Comparison of ENCODE assay signal across 23 cellular contexts in the genomic region with DNA sequence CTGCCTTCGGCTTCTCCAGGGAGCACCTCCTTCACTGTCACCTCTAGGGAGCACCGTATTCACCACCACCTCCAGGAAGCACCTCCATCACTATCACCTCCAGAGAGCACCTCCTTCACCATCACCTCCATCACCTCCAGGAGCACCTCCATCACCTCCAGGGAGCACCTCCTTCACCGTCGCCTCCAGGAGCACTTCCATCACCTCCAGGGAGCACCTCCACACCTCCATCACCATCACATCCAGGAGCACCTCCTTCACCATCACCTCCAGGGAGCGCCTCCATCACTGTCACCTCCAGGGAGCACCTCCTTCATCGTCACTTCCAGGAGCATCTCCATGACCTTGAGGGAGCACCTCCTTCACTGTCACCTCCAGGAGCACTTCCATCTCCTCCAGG.
DNase-seq lines count a peak whose midpoint lies in the region; ATAC-seq and TF ChIP-seq lines count a peak whose summit lies in the region.
"Had no signal": no experiment of that assay in that cellular context is flagged by ENCODE, and none has a peak within 500 bp of the region (broad histone marks: within the 10 kb centered on the region; RNA-seq: fewer than 3 reads in every experiment).

No MANE protein-coding gene starts in this region.

- H3K4me1 Mint-ChIP-seq in activated naive CD4-positive, alpha-beta T cell treated with anti-CD3 and anti-CD28 coated beads, Interleukin-2, amount 10 ng/mL, durations not matched to agents 7 days and 5 days, result peaks cover 4% of the 10 kb centered on the region
- H3K4me1 Mint-ChIP-seq in activated T-helper 17 cell treated with anti-CD3 and anti-CD28 coated beads, Interleukin-2, amount 50 U/mL, for 72 hours, result peaks cover 8% of the 10 kb centered on the region
- peaks cover 22% of the 10 kb centered on the region for H3K4me1 Mint-ChIP-seq in neural progenitor cell
- H3K4me1 Mint-ChIP-seq: B cell, CD14-positive monocyte had no signal

- no peak for ATAC-seq in activated naive CD4-positive, alpha-beta T cell treated with anti-CD3 and anti-CD28 coated beads, Interleukin-2, amount 50 U/mL, for 72 hours
- ATAC-seq in activated T-helper 17 cell treated with anti-CD3 and anti-CD28 coated beads, Interleukin-2, amount 50 U/mL, for 72 hours (replicated peaks), result no peak
- ATAC-seq in aorta (ENCODE audit: low FRiP score), result no peak
- ATAC-seq: A549, Panc1 had no signal

- no peak overlapping the region for H2AFZ ChIP-seq in neural progenitor cell (replicated peaks)

- TF ChIP-seq CTCF in neural progenitor cell (IDR thresholded peaks at IDR 0.05), result no peak

- CTCF ChIA-PET in activated naive CD4-positive, alpha-beta T cell treated with anti-CD3 and anti-CD28 coated beads, Interleukin-2, amount 10 ng/mL, durations not matched to agents 7 days and 5 days (lab: Charles Lee), result interaction anchor here (0.7 kb wide), 1 partner anchor 393 kb away, joined by 3 read pairs; no protein-coding TSS in a partner anchor

- H3K27ac ChIP-seq in neural progenitor cell (no peak overlapping the region), aorta (ENCODE audit: low read depth in 1 of 2, low read length in 2 of 2) (no peak overlapping the region)
- H3K27ac ChIP-seq: A549 had no signal

- in situ Hi-C loops in KBM-7 (cut with MboI; ENCODE audit: low pct_unique_long_range_greater_than_20kb, low sequenced_read_pairs), result no loop called here

- H3K27me3 ChIP-seq in neural progenitor cell, result no peaks in the 10 kb centered on the region
- no peaks in the 10 kb centered on the region for H3K27me3 ChIP-seq in aorta (ENCODE audit: control insufficient read depth in 1 of 2, insufficient read depth in 2 of 2, low read length in 1 of 2)

- WGBS in aorta, 2 donors, result 96 to 97% methylated on average over 6 of the region's 6 CpGs

- H3K36me3 ChIP-seq in neural progenitor cell (no peaks in the 10 kb centered on the region), aorta (ENCODE audit: control insufficient read depth in 1 of 2, insufficient read depth in 2 of 2, low read length in 1 of 2) (no peaks in the 10 kb centered on the region)

- no peak overlapping the region for H3K9ac ChIP-seq in neural progenitor cell

- H3K4me1 ChIP-seq in neural progenitor cell, result no peaks in the 10 kb centered on the region
- no peaks in the 10 kb centered on the region for H3K4me1 ChIP-seq in aorta (ENCODE audit: control insufficient read depth in 1 of 2, insufficient read depth in 2 of 2, low read length in 2 of 2)
- H3K4me1 ChIP-seq: A549 had no signal

- H4K20me1 ChIP-seq in neural progenitor cell (ENCODE audit: low read depth), result no peaks in the 10 kb centered on the region

- no peak overlapping the region for H3K4me2 ChIP-seq in neural progenitor cell
- H3K4me2 ChIP-seq: A549 had no signal

- H3K79me2 ChIP-seq in neural progenitor cell (ENCODE audit: low read depth), result no peaks in the 10 kb centered on the region

- no peaks in the 10 kb centered on the region for H3F3A ChIP-seq in neural progenitor cell (ENCODE audit: low read depth)

- peaks cover 51% of the 10 kb centered on the region for H3K27me3 Mint-ChIP-seq in activated naive CD4-positive, alpha-beta T cell treated with anti-CD3 and anti-CD28 coated beads, Interleukin-2, amount 10 ng/mL, durations not matched to agents 7 days and 5 days
- H3K27me3 Mint-ChIP-seq in activated T-helper 17 cell treated with anti-CD3 and anti-CD28 coated beads, Interleukin-2, amount 50 U/mL, for 72 hours, result no peaks in the 10 kb centered on the region
- peaks cover 19% of the 10 kb centered on the region for H3K27me3 Mint-ChIP-seq in neural progenitor cell (ENCODE audit: insufficient read depth, low read depth)

- H3K27ac Mint-ChIP-seq in activated naive CD4-positive, alpha-beta T cell treated with anti-CD3 and anti-CD28 coated beads, Interleukin-2, amount 10 ng/mL, durations not matched to agents 7 days and 5 days, result peak overlapping the region; percentile 55
- H3K27ac Mint-ChIP-seq in activated naive CD4-positive, alpha-beta T cell treated with anti-CD3 and anti-CD28 coated beads, Interleukin-2, amount 50 U/mL, for 72 hours, result peak overlapping the region in 1 of 2 donors; percentile 17
- peak overlapping the region; percentile 2 for H3K27ac Mint-ChIP-seq in activated T-helper 17 cell treated with anti-CD3 and anti-CD28 coated beads, Interleukin-2, amount 50 U/mL, for 72 hours
- no peak overlapping the region for H3K27ac Mint-ChIP-seq in neural progenitor cell
- H3K27ac Mint-ChIP-seq: B cell had no signal

- H3K4me3 ChIP-seq in neural progenitor cell, result no peak overlapping the region
- H3K4me3 ChIP-seq in aorta (ENCODE audit: low read length in 2 of 2), result no peak overlapping the region
- H3K4me3 ChIP-seq: A549 had no signal

- H3K9me3 Mint-ChIP-seq in activated naive CD4-positive, alpha-beta T cell treated with anti-CD3 and anti-CD28 coated beads, Interleukin-2, amount 10 ng/mL, durations not matched to agents 7 days and 5 days, result no peaks in the 10 kb centered on the region
- H3K9me3 Mint-ChIP-seq in activated naive CD4-positive, alpha-beta T cell treated with anti-CD3 and anti-CD28 coated beads, Interleukin-2, amount 50 U/mL, for 72 hours, result no peaks in the 10 kb centered on the region
- no peaks in the 10 kb centered on the region for H3K9me3 Mint-ChIP-seq in activated T-helper 17 cell treated with anti-CD3 and anti-CD28 coated beads, Interleukin-2, amount 50 U/mL, for 72 hours
- peaks cover 27% of the 10 kb centered on the region for H3K9me3 Mint-ChIP-seq in neural progenitor cell

- H3K4me3 Mint-ChIP-seq in activated naive CD4-positive, alpha-beta T cell treated with anti-CD3 and anti-CD28 coated beads, Interleukin-2, amount 10 ng/mL, durations not matched to agents 7 days and 5 days, result no peak overlapping the region
- no peak overlapping the region for H3K4me3 Mint-ChIP-seq in activated T-helper 17 cell treated with anti-CD3 and anti-CD28 coated beads, Interleukin-2, amount 50 U/mL, for 72 hours
- peak overlapping the region; percentile 48 for H3K4me3 Mint-ChIP-seq in neural progenitor cell
- H3K4me3 Mint-ChIP-seq: B cell, CD14-positive monocyte had no signal

- no peak for DNase-seq in activated naive CD4-positive, alpha-beta T cell treated with anti-CD3 and anti-CD28 coated beads, Interleukin-2, amount 10 ng/mL, durations not matched to agents 7 days and 5 days
- DNase-seq in activated naive CD4-positive, alpha-beta T cell treated with anti-CD3 and anti-CD28 coated beads, Interleukin-2, amount 50 U/mL, for 72 hours (ENCODE audit: low spot score in 2 of 2), result no peak
- no peak for DNase-seq in neural progenitor cell (ENCODE audit: low spot score)
- peak; percentile 10 to 44 for DNase-seq in aorta
- no peak for DNase-seq in medulla oblongata (ENCODE audit: extremely low spot score)
- DNase-seq in KBM-7, result no peak
- DNase-seq: DMS53, GDM1, GOT3, HCEC 1CT, IMR-90, Karpas-422, MV-4-11, NCI-H1105 treated with DMSO at 0.1 percent for 48 hours, NCI-H2029 treated with DMSO at 0.1 percent for 48 hours, NCI-H226, NCI-H510A treated with DMSO at 0.1 percent for 48 hours, NCI-H774 had no signal

- intact Hi-C loops in aorta (cut with DNase I), result no loop called here

- no peaks in the 10 kb centered on the region for H3K36me3 Mint-ChIP-seq in activated naive CD4-positive, alpha-beta T cell treated with anti-CD3 and anti-CD28 coated beads, Interleukin-2, amount 10 ng/mL, durations not matched to agents 7 days and 5 days
- H3K36me3 Mint-ChIP-seq in activated naive CD4-positive, alpha-beta T cell treated with anti-CD3 and anti-CD28 coated beads, Interleukin-2, amount 50 U/mL, for 72 hours, result no peaks in the 10 kb centered on the region
- no peaks in the 10 kb centered on the region for H3K36me3 Mint-ChIP-seq in activated T-helper 17 cell treated with anti-CD3 and anti-CD28 coated beads, Interleukin-2, amount 50 U/mL, for 72 hours (ENCODE audit: low read depth)
- H3K36me3 Mint-ChIP-seq in neural progenitor cell, result peaks cover 14% of the 10 kb centered on the region
- H3K36me3 Mint-ChIP-seq: CD14-positive monocyte had no signal

- H3K9me3 ChIP-seq in neural progenitor cell (ENCODE audit: low read depth) (no peaks in the 10 kb centered on the region), aorta (ENCODE audit: control insufficient read depth, low read length) (no peaks in the 10 kb centered on the region)

Comparison
In these comparisons a context has a peak if more than half of its experiments do, and no peak if none do; other contexts are left out.
1. DNase-seq: peak in aorta (2 of 2); none in activated naive CD4-positive, alpha-beta T cell treated with anti-CD3 and anti-CD28 coated beads, Interleukin-2, amount 10 ng/mL, durations not matched to agents 7 days and 5 days (single experiment), activated naive CD4-positive, alpha-beta T cell treated with anti-CD3 and anti-CD28 coated beads, Interleukin-2, amount 50 U/mL, for 72 hours (0 of 2), neural progenitor cell (single experiment), medulla oblongata (single experiment) and KBM-7 (single experiment).